ENCODE assay signal across 8 cellular contexts in genomic region chr3:195907730-195908438, GRCh38. TPM values are rescaled to one million over a fixed set of nuclear protein-coding genes. Genes with fewer than 3 reads are reported as not detected.
DNase-seq lines count a peak whose midpoint lies in the region; ATAC-seq and TF ChIP-seq lines count a peak whose summit lies in the region.

No MANE protein-coding gene starts in this region.

- no peaks in the 10 kb centered on the region for H3K27me3 ChIP-seq in Karpas-422 (ENCODE audit: low read length)
- H3K27me3 ChIP-seq in body of pancreas, result no peaks in the 10 kb centered on the region

- H3K4me1 ChIP-seq in Karpas-422 (ENCODE audit: low read length), result peaks cover 48% of the 10 kb centered on the region
- peaks cover 38% of the 10 kb centered on the region for H3K4me1 ChIP-seq in body of pancreas

- intact Hi-C loops in body of pancreas (cut with DNase I), result no loop called here

- DNase-seq in Karpas-422 (peak; percentile 78), T-helper 22 cell (ENCODE audit: low read depth) (peak; percentile 58), body of pancreas (peak; percentile 33 to 64 (median 58)), kidney tubule cell (ENCODE audit: low spot score) (peak; percentile 62), NCI-H1930 (lab: John Stamatoyannopoulos, UW) (no peak)
- peak; percentile 44 for DNase-seq in stimulated activated CD4-positive, alpha-beta T cell treated with anti-CD3 and anti-CD28 coated beads, Interleukin-4, amount 100 ng/mL, for 48 hours (ENCODE audit: low read depth in 2 of 2)

- TF ChIP-seq CTCF in C4-2B (conservative IDR thresholded peaks at IDR 0.05) (no peak), body of pancreas (IDR thresholded peaks at IDR 0.05) (no peak)

- H4K20me1 ChIP-seq in Karpas-422 (ENCODE audit: insufficient read depth, low read depth, low read length), result peaks cover 4% of the 10 kb centered on the region; the same call in 1 of the 2 replicates

- no peaks in the 10 kb centered on the region for H3K79me2 ChIP-seq in Karpas-422 (ENCODE audit: low read length)

- ATAC-seq in GM19395 (IDR thresholded peaks at IDR 0.05; ENCODE audit: unreplicated experiment) (peak; percentile 31), body of pancreas (peak; percentile 15)

- H3K4me2 ChIP-seq in Karpas-422 (ENCODE audit: low read depth, low read length, poor library complexity, severe bottlenecking), result peak overlapping the region; percentile 76

- H3K9me3 ChIP-seq in Karpas-422 (ENCODE audit: low read length), result no peaks in the 10 kb centered on the region
- H3K9me3 ChIP-seq in body of pancreas, result no peaks in the 10 kb centered on the region

- H3K27ac ChIP-seq in C4-2B, result peak overlapping the region; percentile 80
- H3K27ac ChIP-seq in Karpas-422 (ENCODE audit: low read length), result no peak overlapping the region
- H3K27ac ChIP-seq in body of pancreas, result peak overlapping the region; percentile 30 to 48 (median 39)

- H3K36me3 ChIP-seq in Karpas-422 (ENCODE audit: insufficient read depth, low read length) (no peaks in the 10 kb centered on the region), body of pancreas (replicated peaks in 1 of 2; ENCODE audit: insufficient read depth in 1 of 2, low read depth in 2 of 2) (no peaks in the 10 kb centered on the region)

- 5 to 17% methylated on average over 10 to 23 of the region's 23 CpGs for WGBS in body of pancreas, 2 donors

- H3K9me2 ChIP-seq in Karpas-422 (replicated peaks; ENCODE audit: insufficient read depth, low read length), result no peaks in the 10 kb centered on the region

- no peak for TF ChIP-seq POLR2A in body of pancreas (IDR thresholded peaks at IDR 0.05)

- peak overlapping the region; percentile 68 for H3K4me3 ChIP-seq in Karpas-422 (ENCODE audit: low read length)
- peak overlapping the region in 1 of 2 donors; percentile 35 for H3K4me3 ChIP-seq in body of pancreas

- peak overlapping the region; percentile 72 for H3K9ac ChIP-seq in Karpas-422 (ENCODE audit: low read length)

- H2AFZ ChIP-seq in Karpas-422 (ENCODE audit: low read length), result no peak overlapping the region

RNA-seq across cellular contexts. Expression of gene TNK2, which starts 0.5 kb away (rescaled TPM):
- total RNA-seq in Karpas-422 (2014; rRNA removed; shearing (Covaris generic); ENCODE audit: low replicate concordance), result 25.5 and 26.0 TPM in 2 replicates
- total RNA-seq in body of pancreas, result 10 to 100 TPM; 25.9 to 49.1 TPM

Comparison
In these comparisons a context has a peak if more than half of its experiments do, and no peak if none do; other contexts are left out.
1. DNase-seq: peak in Karpas-422 (single experiment), T-helper 22 cell (single experiment), body of pancreas (4 of 4), kidney tubule cell (single experiment) and stimulated activated CD4-positive, alpha-beta T cell treated with anti-CD3 and anti-CD28 coated beads, Interleukin-4, amount 100 ng/mL, for 48 hours (2 of 2); none in NCI-H1930 (0 of 2).